Comparison of ENCODE assay signal across 1 cellular context in the genomic region with DNA sequence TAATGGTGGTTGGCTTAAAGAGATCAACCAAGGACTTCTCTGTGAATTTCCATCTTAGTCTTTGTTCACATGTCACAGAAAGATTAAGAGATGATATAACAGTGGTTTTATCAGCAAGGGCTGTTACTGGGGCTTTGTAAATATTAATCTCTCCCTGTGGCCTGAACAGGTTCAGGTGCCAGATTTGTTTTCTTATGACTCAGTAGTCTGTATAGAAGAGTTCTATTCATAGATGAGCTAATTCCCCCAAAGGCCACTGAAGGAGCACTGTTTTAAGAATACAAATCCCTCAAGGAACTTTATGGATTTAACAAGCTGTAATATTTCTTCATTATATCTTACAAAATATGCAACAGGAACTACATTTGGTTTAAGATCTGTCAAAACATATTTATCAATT.
TF ChIP-seq lines count a peak whose summit lies in the region.

No MANE protein-coding gene starts in this region.

TF ChIP-seq in IMR-90, 13 proteins besides CTCF, POLR2A, EP300 and RAD21 (continued from another document):
- TF ChIP-seq CEBPB (IDR thresholded peaks at IDR 0.05; ENCODE audit: low read depth, low read length) (no peak), RFX5 (IDR thresholded peaks at IDR 0.05; ENCODE audit: low read depth, low read length) (no peak)
TF ChIP-seq in IMR-90: peak in this region for 0.
